Comparison of ENCODE assay signal across 8 cellular contexts in the genomic region with DNA sequence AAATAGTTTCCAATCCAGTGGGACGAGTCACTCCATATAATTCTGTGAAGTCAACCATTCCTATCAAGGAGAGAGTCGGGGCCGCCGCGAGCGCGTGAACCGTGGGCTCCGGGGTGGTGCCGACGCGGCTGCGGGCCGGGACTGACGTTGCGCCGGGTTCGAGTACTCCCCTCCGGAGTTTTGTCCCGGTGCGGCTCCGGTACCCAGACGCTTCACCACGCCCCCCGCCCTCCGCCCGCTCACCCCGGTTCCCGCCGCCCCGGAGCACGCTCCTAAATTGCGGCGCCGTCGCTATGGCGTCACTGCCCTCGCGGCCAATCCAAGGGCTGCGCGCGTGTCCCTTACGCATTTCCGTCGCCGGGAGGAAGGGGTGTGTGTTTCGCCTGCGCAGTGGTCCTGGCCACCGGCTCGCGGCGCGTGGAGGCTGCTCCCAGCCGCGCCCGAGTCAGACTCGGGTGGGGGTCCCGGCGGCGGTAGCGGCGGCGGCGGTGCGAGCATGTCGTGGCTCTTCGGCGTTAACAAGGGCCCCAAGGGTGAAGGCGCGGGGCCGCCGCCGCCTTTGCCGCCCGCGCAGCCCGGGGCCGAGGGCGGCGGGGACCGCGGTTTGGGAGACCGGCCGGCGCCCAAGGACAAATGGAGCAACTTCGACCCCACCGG. TPM values are rescaled to one million over a fixed set of nuclear protein-coding genes. Genes with fewer than 3 reads are reported as not detected.
DNase-seq lines count a peak whose midpoint lies in the region; ATAC-seq and TF ChIP-seq lines count a peak whose summit lies in the region.

A gene with protein sequence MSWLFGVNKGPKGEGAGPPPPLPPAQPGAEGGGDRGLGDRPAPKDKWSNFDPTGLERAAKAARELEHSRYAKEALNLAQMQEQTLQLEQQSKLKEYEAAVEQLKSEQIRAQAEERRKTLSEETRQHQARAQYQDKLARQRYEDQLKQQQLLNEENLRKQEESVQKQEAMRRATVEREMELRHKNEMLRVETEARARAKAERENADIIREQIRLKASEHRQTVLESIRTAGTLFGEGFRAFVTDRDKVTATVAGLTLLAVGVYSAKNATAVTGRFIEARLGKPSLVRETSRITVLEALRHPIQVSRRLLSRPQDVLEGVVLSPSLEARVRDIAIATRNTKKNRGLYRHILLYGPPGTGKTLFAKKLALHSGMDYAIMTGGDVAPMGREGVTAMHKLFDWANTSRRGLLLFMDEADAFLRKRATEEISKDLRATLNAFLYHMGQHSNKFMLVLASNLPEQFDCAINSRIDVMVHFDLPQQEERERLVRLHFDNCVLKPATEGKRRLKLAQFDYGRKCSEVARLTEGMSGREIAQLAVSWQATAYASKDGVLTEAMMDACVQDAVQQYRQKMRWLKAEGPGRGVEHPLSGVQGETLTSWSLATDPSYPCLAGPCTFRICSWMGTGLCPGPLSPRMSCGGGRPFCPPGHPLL (plus strand): TSS at position 377 of the 657 bp plus-strand sequence. CDS start 120 bp downstream, at position 497.

- intact Hi-C loops in testis (cut with DNase I; ENCODE audit: low total_unique reads): no loop called here

- DNase-seq in GM10248 (ENCODE audit: extremely low spot score): peak; percentile 96
- peak; percentile 79 for DNase-seq in NCI-H1092 treated with DMSO at 0.1 percent for 48 hours (lab: John Stamatoyannopoulos, UW)
- DNase-seq in SKM-1 treated with dmso at 0.1 percent for 144 hours (lab: John Stamatoyannopoulos, UW; ENCODE audit: unreplicated experiment): peak; percentile 86
- peak; percentile 85 for DNase-seq in glomerular visceral epithelial cell (ENCODE audit: extremely low spot score)
- DNase-seq in omental fat pad (ENCODE audit: low spot score): peak; percentile 87
- peak; percentile 97 for DNase-seq in testis

- TF ChIP-seq POLR2A in testis (IDR thresholded peaks at IDR 0.05): no peak

- 0% methylated on average over 16 to 77 of the region's 87 CpGs for WGBS in testis, 2 donors

- peaks cover 12% of the 10 kb centered on the region for H3K4me1 ChIP-seq in testis

- TF ChIP-seq CTCF in GM10248 (IDR thresholded peaks at IDR 0.05; ENCODE audit: control extremely low read depth, extremely low read depth, low read depth, missing control alignments) (no peak), omental fat pad (IDR thresholded peaks at IDR 0.05) (no peak), testis (IDR thresholded peaks at IDR 0.05) (peak in 1 of 3 experiments; percentile 18)

- no peaks in the 10 kb centered on the region for H3K9me3 Mint-ChIP-seq in activated naive CD8-positive, alpha-beta T cell (ENCODE audit: low read depth)

- peak within 1 kb of the TSS; percentile 79 to 86 for H3K4me3 ChIP-seq in testis

- H3K27me3 Mint-ChIP-seq in activated naive CD8-positive, alpha-beta T cell: no peaks in the 10 kb centered on the region

- CTCF ChIA-PET in GM10248 (lab: Yijun Ruan, JAX): no interaction called here

- H3K27me3 ChIP-seq in testis: no peaks in the 10 kb centered on the region

- ATAC-seq in HG02610 (IDR thresholded peaks at IDR 0.05; ENCODE audit: unreplicated experiment): peak; percentile 78
- ATAC-seq in omental fat pad (ENCODE audit: low FRiP score): peak; percentile 95

- POLR2A ChIA-PET in GM10248 (lab: Yijun Ruan, JAX): no interaction called here

- peak within 1 kb of the TSS; percentile 82 for H3K27ac ChIP-seq in testis

- peak within 1 kb of the TSS; percentile 97 for H3K4me3 Mint-ChIP-seq in activated naive CD8-positive, alpha-beta T cell

- no peaks in the 10 kb centered on the region for H3K36me3 ChIP-seq in testis (ENCODE audit: low read depth, missing control alignments)

- no peaks in the 10 kb centered on the region for H3K36me3 Mint-ChIP-seq in activated naive CD8-positive, alpha-beta T cell

- peaks cover 18% of the 10 kb centered on the region for H3K4me1 Mint-ChIP-seq in activated naive CD8-positive, alpha-beta T cell (ENCODE audit: low read depth)

- H3K27ac Mint-ChIP-seq in activated naive CD8-positive, alpha-beta T cell: peak within 1 kb of the TSS; percentile 94

- no peaks in the 10 kb centered on the region for H3K9me3 ChIP-seq in testis

RNA-seq across cellular contexts. Expression of the gene that starts here (rescaled TPM):
- total RNA-seq in omental fat pad (10 to 100 TPM; 11.0 to 91.6 (median 16.5) TPM), testis (10 to 100 TPM; 46.3 to 55.6 TPM)
- polyA plus RNA-seq in testis (ENCODE audit: insufficient read depth, low read depth, low replicate concordance): 19.1 TPM

Comparison
In these comparisons a context has a peak if more than half of its experiments do, and no peak if none do; other contexts are left out.
1. Peak in every context shown above with its lines: DNase-seq, ATAC-seq, H3K4me3 ChIP-seq and H3K27ac ChIP-seq.